ENCODE assay signal across 8 cellular contexts in genomic region chr16:67191995-67192681, GRCh38. TPM values are rescaled to one million over a fixed set of nuclear protein-coding genes. Genes with fewer than 3 reads are reported as not detected.
DNase-seq lines count a peak whose midpoint lies in the region; TF ChIP-seq lines count a peak whose summit lies in the region.

E2F4 (plus strand) TSS chr16:67192155; CDS start chr16:67192228, 73 bp downstream.

- TF ChIP-seq CTCF in LNCaP clone FGC (IDR thresholded peaks at IDR 0.05; ENCODE audit: control insufficient read depth, extremely low read depth, insufficient read depth) (no peak), fibroblast of villous mesenchyme (IDR thresholded peaks at IDR 0.05; ENCODE audit: insufficient read depth, low read depth, low read length) (no peak), neural progenitor cell (IDR thresholded peaks at IDR 0.05) (no peak)

- H3K27ac ChIP-seq in GM23248, result peak within 1 kb of the TSS; percentile 8; the same call in 1 of the 2 replicates
- H3K27ac ChIP-seq in neural progenitor cell, result no peak within 1 kb of the TSS
- peak within 1 kb of the TSS; percentile 55 for H3K27ac ChIP-seq in stomach smooth muscle (ENCODE audit: low read length)

- H3K79me2 ChIP-seq in GM23248 (ENCODE audit: insufficient read depth) (peaks cover 39% of the 10 kb centered on the region), neural progenitor cell (ENCODE audit: low read depth) (peaks cover 24% of the 10 kb centered on the region)

- H3K27me3 ChIP-seq in GM23248 (replicated peaks; ENCODE audit: insufficient read depth) (no peaks in the 10 kb centered on the region), neural progenitor cell (peaks cover under 1% of the 10 kb centered on the region), stomach smooth muscle (ENCODE audit: control insufficient read depth in 1 of 2, insufficient read depth in 2 of 2, low read length in 2 of 2) (no peaks in the 10 kb centered on the region)

- H2AFZ ChIP-seq in GM23248, result peak within 1 kb of the TSS; percentile 55; the same call in 1 of the 2 replicates
- H2AFZ ChIP-seq in neural progenitor cell (replicated peaks), result peak within 1 kb of the TSS; percentile 5

- DNase-seq in EL (peak; percentile 90), GM23248 (peak; percentile 97), LNCaP clone FGC (ENCODE audit: low read depth) (peak; percentile 77), SIG-M5 (lab: John Stamatoyannopoulos, UW) (peak; percentile 35), activated gamma-delta T cell (lab: John Stamatoyannopoulos, UW) (peak; percentile 78), fibroblast of villous mesenchyme (ENCODE audit: low read depth) (peak; percentile 95), neural progenitor cell (ENCODE audit: low spot score) (peak; percentile 95)

- H3K36me3 Mint-ChIP-seq in neural progenitor cell, result peaks cover 16% of the 10 kb centered on the region

- in situ Hi-C loops in GM23248 (cut with MboI), result no loop called here

- H3F3A ChIP-seq in GM23248 (ENCODE audit: insufficient read depth), result peaks cover 10% of the 10 kb centered on the region; the same call in 1 of the 2 replicates
- H3F3A ChIP-seq in neural progenitor cell (ENCODE audit: low read depth), result no peaks in the 10 kb centered on the region

- H3K9me3 ChIP-seq in GM23248 (ENCODE audit: low read depth) (no peaks in the 10 kb centered on the region), neural progenitor cell (ENCODE audit: low read depth) (no peaks in the 10 kb centered on the region), stomach smooth muscle (ENCODE audit: control insufficient read depth in 2 of 2, low read length in 2 of 2) (no peaks in the 10 kb centered on the region)

- peak within 1 kb of the TSS; percentile 60 for H3K27ac Mint-ChIP-seq in neural progenitor cell

- peaks cover 22% of the 10 kb centered on the region for H3K4me1 Mint-ChIP-seq in neural progenitor cell

- H3K36me3 ChIP-seq in GM23248 (ENCODE audit: low read depth) (peaks cover 12% of the 10 kb centered on the region; the same call in 1 of the 2 replicates), neural progenitor cell (no peaks in the 10 kb centered on the region), stomach smooth muscle (ENCODE audit: control insufficient read depth in 2 of 2, insufficient read depth in 2 of 2, low read length in 2 of 2) (peaks cover 28 to 35% of the 10 kb centered on the region in 2 donors)

- peak within 1 kb of the TSS; percentile 92 for H3K4me3 Mint-ChIP-seq in neural progenitor cell

- peaks cover 5% of the 10 kb centered on the region for H3K27me3 Mint-ChIP-seq in neural progenitor cell (ENCODE audit: insufficient read depth, low read depth)

- WGBS in GM23248 (ENCODE audit: low coverage in 1 of 2, low lambda C conversion rate in 2 of 2, missing lambda C conversion rate in 2 of 2), 2 experiments, result 1% methylated on average over 52 to 54 of the region's 54 CpGs

- H4K20me1 ChIP-seq in GM23248 (ENCODE audit: insufficient read depth) (no peaks in the 10 kb centered on the region), neural progenitor cell (ENCODE audit: low read depth) (peaks cover 27% of the 10 kb centered on the region)

- no peaks in the 10 kb centered on the region for H3K9me2 ChIP-seq in GM23248 (ENCODE audit: insufficient read depth)

- no peaks in the 10 kb centered on the region for H3K9me3 Mint-ChIP-seq in neural progenitor cell

- H3K4me3 ChIP-seq in GM23248 (peak within 1 kb of the TSS; percentile 84), LNCaP clone FGC (ENCODE audit: low read depth, low read length) (peak within 1 kb of the TSS; percentile 95), fibroblast of villous mesenchyme (ENCODE audit: low read depth, low read length) (peak within 1 kb of the TSS; percentile 96), neural progenitor cell (peak within 1 kb of the TSS; percentile 82), stomach smooth muscle (ENCODE audit: low read length in 2 of 2) (peak within 1 kb of the TSS; percentile 97 to 100)

- H3K4me2 ChIP-seq in GM23248 (ENCODE audit: unreplicated experiment) (peak within 1 kb of the TSS; percentile 89), neural progenitor cell (peak within 1 kb of the TSS; percentile 97)

- H3K9ac ChIP-seq in GM23248 (peak within 1 kb of the TSS; percentile 90), neural progenitor cell (peak within 1 kb of the TSS; percentile 90), stomach smooth muscle (ENCODE audit: low read length in 2 of 2) (peak within 1 kb of the TSS; percentile 96 to 99)

- peaks cover 11% of the 10 kb centered on the region for H3K4me1 ChIP-seq in GM23248 (ENCODE audit: insufficient read depth)
- peaks cover 7% of the 10 kb centered on the region for H3K4me1 ChIP-seq in neural progenitor cell
- peaks cover 27% of the 10 kb centered on the region for H3K4me1 ChIP-seq in stomach smooth muscle (ENCODE audit: control insufficient read depth, insufficient read depth, low read length)

RNA-seq across cellular contexts. Expression of gene E2F4, which starts in this region (rescaled TPM):
- 82.0 and 88.9 TPM in 2 replicates for total RNA-seq in GM23248 (2014; rRNA removed; shearing (Covaris generic))
- polyA plus RNA-seq in GM23248 (2016; fragmentation: Nextera tagmentation; extraction: Ambion mirVana), result 46.5 and 50.0 TPM in 2 replicates
- total RNA-seq in fibroblast of villous mesenchyme (64.1 and 75.1 TPM in 2 replicates), neural progenitor cell (ENCODE audit: low replicate concordance) (35.3 and 101 TPM in 2 replicates)

Comparison
In these comparisons a context has a peak if more than half of its experiments do, and no peak if none do; other contexts are left out.
1. DNase-seq: peak in every context shown above with its lines; median percentile 97 in GM23248; 95 in fibroblast of villous mesenchyme; 95 in neural progenitor cell; 90 in EL; 78 in activated gamma-delta T cell; 77 in LNCaP clone FGC; 35 in SIG-M5.